9 cellular contexts compared by ENCODE assay signal in genomic region chr9:96376926-96377874, GRCh38. TPM values are rescaled to one million over a fixed set of nuclear protein-coding genes. Genes with fewer than 3 reads are reported as not detected.
DNase-seq lines count a peak whose midpoint lies in the region; ATAC-seq, FAIRE-seq and TF ChIP-seq lines count a peak whose summit lies in the region.
"Had no signal": no experiment of that assay in that cellular context is flagged by ENCODE, and none has a peak within 500 bp of the region (broad histone marks: within the 10 kb centered on the region; RNA-seq: fewer than 3 reads in every experiment).

No MANE protein-coding gene starts in this region.

- TF ChIP-seq CTCF in mammary epithelial cell (conservative IDR thresholded peaks at IDR 0.05 in 1 of 2, IDR thresholded peaks at IDR 0.05 in 1 of 2; ENCODE audit: extremely low read depth in 1 of 2, insufficient read depth in 1 of 2, low read depth in 1 of 2, low read length in 2 of 2) (no peak), HepG2 (CRISPR knock-in tag; IDR thresholded peaks at IDR 0.05) (no peak)

- H4K20me1 ChIP-seq in mammary epithelial cell (ENCODE audit: insufficient read depth, low read length) (no peaks in the 10 kb centered on the region), HepG2 (ENCODE audit: insufficient read depth, low read length) (peaks cover 38% of the 10 kb centered on the region)

- no peak overlapping the region for H3K4me2 ChIP-seq in mammary epithelial cell (ENCODE audit: insufficient read depth, low read depth, low read length)
- H3K4me2 ChIP-seq in HepG2 (ENCODE audit: low read depth, low read length): peak overlapping the region; percentile 62

- no peak for TF ChIP-seq POLR2A in HepG2 (IDR thresholded peaks at IDR 0.05; ENCODE audit: insufficient read depth in 1 of 2, low read depth in 2 of 2, low read length in 2 of 2)

- H3K79me2 ChIP-seq in mammary epithelial cell (ENCODE audit: insufficient read depth, low read length) (peaks cover 28% of the 10 kb centered on the region), HepG2 (ENCODE audit: insufficient read depth, low read length) (peaks cover 77% of the 10 kb centered on the region)

- no peak overlapping the region for H2AFZ ChIP-seq in mammary epithelial cell (ENCODE audit: low read depth, low read length)
- H2AFZ ChIP-seq in HepG2 (ENCODE audit: low read length): no peak overlapping the region

- ATAC-seq in HepG2 (peak; percentile 53), HG02623 (IDR thresholded peaks at IDR 0.05; ENCODE audit: unreplicated experiment) (no peak)

- DNase-seq in ACHN: peak; percentile 8
- peak; percentile 28 for DNase-seq in HK-2 (ENCODE audit: unreplicated experiment)
- DNase-seq in mammary epithelial cell: peak; percentile 26
- DNase-seq in HepG2 (ENCODE audit: low spot score): peak; percentile 39
- DNase-seq in HuH-7 (ENCODE audit: low spot score): no peak
- no peak for DNase-seq in GF-D8 (lab: John Stamatoyannopoulos, UW)
- no peak for DNase-seq in foreskin melanocyte
- DNase-seq: CD4-positive, alpha-beta T cell had no signal

- no peaks in the 10 kb centered on the region for H3K27me3 ChIP-seq in mammary epithelial cell (ENCODE audit: insufficient read depth, low read length)
- no peaks in the 10 kb centered on the region for H3K27me3 ChIP-seq in HepG2 (ENCODE audit: control insufficient read depth in 1 of 2, insufficient read depth in 2 of 2, low read length in 2 of 2)

- peak; percentile 58 for FAIRE-seq in HepG2 (lab: Jason Lieb, UNC)

- TF ChIP-seq EP300 in HepG2 (IDR thresholded peaks at IDR 0.05; ENCODE audit: low read depth in 2 of 2, low read length in 2 of 2): 0 out of 4 replicates have a peak, but pooled peaks of 1 of the 2 experiments have one; percentile 23
- no peak for TF ChIP-seq EP300 in HepG2 (CRISPR knock-in tag; IDR thresholded peaks at IDR 0.05; ENCODE audit: borderline replicate concordance)

- H3K9me3 ChIP-seq in mammary epithelial cell (replicated peaks; ENCODE audit: insufficient read depth, low read length) (no peaks in the 10 kb centered on the region), HepG2 (ENCODE audit: low read length) (no peaks in the 10 kb centered on the region)

- intact Hi-C loops in mammary epithelial cell (cut with micrococcal nuclease): no loop called here
- intact Hi-C loops in HepG2 (cut with micrococcal nuclease; ENCODE audit: unreplicated experiment): no loop called here

- dilution Hi-C loops in mammary epithelial cell (cut with HindIII; ENCODE audit: low sequenced_read_pairs): no loop called here

- TF ChIP-seq RAD21 in HepG2 (CRISPR knock-in tag; IDR thresholded peaks at IDR 0.05): no peak

- in situ Hi-C loops in ACHN (cut with HindIII; ENCODE audit: low pct_ligation_motif_present, low pct_unique_long_range_greater_than_20kb, low sequenced_read_pairs): no loop called here
- in situ Hi-C loops in mammary epithelial cell (cut with MboI; ENCODE audit: low sequenced_read_pairs in 2 of 2): no loop called here
- in situ Hi-C loops in HepG2 (cut with HindIII; ENCODE audit: extremely low pct_ligation_motif_present, low pct_unique_long_range_greater_than_20kb): no loop called here

- CTCF ChIA-PET in mammary epithelial cell (lab: Charles Lee; ENCODE audit: low non-redundant PET): interaction anchor here (0.8 kb wide), 1 partner anchor 73 kb away, joined by 9 read pairs; no protein-coding TSS in a partner anchor
- CTCF ChIA-PET in HepG2 (lab: Yijun Ruan, JAX; ENCODE audit: low intra/inter-chr PET ratio, low total read pairs): no interaction called here

- H3K9ac ChIP-seq in mammary epithelial cell (ENCODE audit: insufficient read depth, low read length): no peak overlapping the region
- H3K9ac ChIP-seq in HepG2 (ENCODE audit: insufficient read depth, low read depth, low read length): peak overlapping the region; percentile 18; the same call in 1 of the 2 replicates

- H3K4me1 ChIP-seq in mammary epithelial cell (ENCODE audit: insufficient read depth, low read length) (peaks cover 12% of the 10 kb centered on the region), HepG2 (ENCODE audit: insufficient read depth, low read length) (peaks cover 71% of the 10 kb centered on the region)

- POLR2A ChIA-PET in HepG2 (lab: Yijun Ruan, JAX): interaction anchor here (1.2 to 1.9 kb wide), 9 partner anchors 10 to 189 kb away, joined by 3 to 15 read pairs (median 5); partner anchors contain the start of gene HABP4

- H3K27ac ChIP-seq in mammary epithelial cell (ENCODE audit: insufficient read depth, low read depth, low read length) (no peak overlapping the region), HepG2 (ENCODE audit: extremely low read length, insufficient read depth, low read length) (peak overlapping the region; percentile 51)

- H3K4me3 ChIP-seq in mammary epithelial cell (replicated peaks in 1 of 3; ENCODE audit: insufficient read depth in 1 of 3, low read depth in 2 of 3, low read length in 3 of 3) (no peak overlapping the region), HepG2 (replicated peaks in 1 of 3; ENCODE audit: insufficient read depth in 1 of 3, low read depth in 2 of 3, low read length in 3 of 3) (0 out of 6 replicates have a peak overlapping the region, but pooled peaks of 1 of the 3 experiments have one; percentile 1)

- H3K36me3 ChIP-seq in mammary epithelial cell (ENCODE audit: insufficient read depth, low read length): no peaks in the 10 kb centered on the region
- H3K36me3 ChIP-seq in HepG2 (replicated peaks in 1 of 2; ENCODE audit: control insufficient read depth in 1 of 2, insufficient read depth in 2 of 2, low read length in 2 of 2): peaks cover 7 to 20% of the 10 kb centered on the region in 2 experiments

- WGBS in mammary epithelial cell (ENCODE audit: low coverage, missing lambda C conversion rate): 74% methylated on average over 7 of the region's 11 CpGs
- 75% methylated on average over 11 of the region's 11 CpGs for WGBS in HepG2 (ENCODE audit: low lambda C conversion rate)

- BruUV-seq in mammary epithelial cell (replicated peaks; lab: Mats Ljungman, UMichigan) (no TSS peak), HepG2 (replicated peaks; lab: Mats Ljungman, UMichigan) (TSS peak; percentile 3)

TF ChIP-seq in HepG2, 621 proteins besides CTCF, POLR2A, EP300 and RAD21 (continues in another document):
- TF ChIP-seq ZNF564 (CRISPR knock-in tag; IDR thresholded peaks at IDR 0.05): no peak

RNA-seq across cellular contexts. Expression of gene SLC35D2, which starts 6.3 kb away (rescaled TPM):
- total RNA-seq in mammary epithelial cell (10 to 100 TPM; 16.7 to 20.9 TPM), HepG2 (2016; rRNA removed; fragmentation: Illumina TruSeq; extraction: Trizol) (59.6 and 96.2 TPM in 2 replicates)
- polyA plus RNA-seq in mammary epithelial cell (13.1 TPM), HepG2 (2011; rRNA removed) (97.4 and 103 TPM in 2 replicates)
- 47.4 TPM for polyA minus RNA-seq in mammary epithelial cell
- total RNA-seq in HepG2 (2016; cell fraction: cytosol; rRNA removed; fragmentation: Illumina TruSeq; extraction: Trizol; ENCODE audit: low read depth): 187 and 190 TPM in 2 replicates
- total RNA-seq in HepG2 (2016; cell fraction: insoluble cytoplasmic fraction; rRNA removed; fragmentation: Illumina TruSeq; extraction: Trizol): 58.0 and 98.8 TPM in 2 replicates
- 218 and 226 TPM in 2 replicates for total RNA-seq in HepG2 (2016; cell fraction: membrane; rRNA removed; fragmentation: Illumina TruSeq; extraction: Trizol)
- total RNA-seq in HepG2 (2016; cell fraction: nucleus; rRNA removed; fragmentation: Illumina TruSeq; extraction: Trizol): 63.3 and 75.6 TPM in 2 replicates
- polyA plus RNA-seq in HepG2 (2011; cell fraction: cytosol; rRNA removed): 70.4 and 119 TPM in 2 replicates
- polyA plus RNA-seq in HepG2 (2011; cell fraction: nucleus; rRNA removed): 52.2 and 66.4 TPM in 2 replicates
- 137 and 167 TPM in 2 replicates for polyA plus RNA-seq in HepG2 (2012)
- 214 and 245 TPM in 2 replicates for polyA plus RNA-seq in HepG2 (2016; cell fraction: cytosol; fragmentation: Illumina TruSeq; extraction: Trizol; ENCODE audit: low read depth)
- polyA plus RNA-seq in HepG2 (2016; cell fraction: insoluble cytoplasmic fraction; fragmentation: Illumina TruSeq; extraction: Trizol; ENCODE audit: low read depth): 71.1 and 77.0 TPM in 2 replicates
- 233 and 237 TPM in 2 replicates for polyA plus RNA-seq in HepG2 (2016; cell fraction: membrane; fragmentation: Illumina TruSeq; extraction: Trizol; ENCODE audit: low read depth)
- polyA plus RNA-seq in HepG2 (2016; cell fraction: nucleus; fragmentation: Illumina TruSeq; extraction: Trizol; ENCODE audit: insufficient read depth, low read depth): 115 and 125 TPM in 2 replicates
- 5.1 and 25.0 TPM in 2 replicates for polyA minus RNA-seq in HepG2 (2011; rRNA and poly(A)+ RNA removed; ENCODE audit: low replicate concordance)
- polyA minus RNA-seq in HepG2 (2011; cell fraction: cytosol; rRNA and poly(A)+ RNA removed): 50.7 and 55.5 TPM in 2 replicates
- polyA minus RNA-seq in HepG2 (2011; cell fraction: nucleus; rRNA and poly(A)+ RNA removed): 68.4 and 80.7 TPM in 2 replicates

RNA-seq across cellular contexts. Expression of gene ZNF367, which starts 41.0 kb away (rescaled TPM):
- total RNA-seq in mammary epithelial cell: 1 to 10 TPM; 1.5 to 7.9 TPM
- 4.2 TPM for polyA plus RNA-seq in mammary epithelial cell
- 4.9 TPM for polyA minus RNA-seq in mammary epithelial cell
- 7.7 and 8.1 TPM in 2 replicates for total RNA-seq in HepG2 (2016; rRNA removed; fragmentation: Illumina TruSeq; extraction: Trizol)
- total RNA-seq in HepG2 (2016; cell fraction: cytosol; rRNA removed; fragmentation: Illumina TruSeq; extraction: Trizol; ENCODE audit: low read depth): 1.2 TPM in 2 replicates
- total RNA-seq in HepG2 (2016; cell fraction: insoluble cytoplasmic fraction; rRNA removed; fragmentation: Illumina TruSeq; extraction: Trizol): 8.0 and 8.1 TPM in 2 replicates
- 3.0 and 4.0 TPM in 2 replicates for total RNA-seq in HepG2 (2016; cell fraction: membrane; rRNA removed; fragmentation: Illumina TruSeq; extraction: Trizol)
- total RNA-seq in HepG2 (2016; cell fraction: nucleus; rRNA removed; fragmentation: Illumina TruSeq; extraction: Trizol): 10.3 and 11.5 TPM in 2 replicates
- 1.8 and 2.9 TPM in 2 replicates for polyA plus RNA-seq in HepG2 (2011; rRNA removed)
- 1.1 TPM in 2 replicates for polyA plus RNA-seq in HepG2 (2011; cell fraction: cytosol; rRNA removed)
- polyA plus RNA-seq in HepG2 (2011; cell fraction: nucleus; rRNA removed): 2.0 and 3.3 TPM in 2 replicates
- 2.5 and 4.6 TPM in 2 replicates for polyA plus RNA-seq in HepG2 (2012)
- polyA plus RNA-seq in HepG2 (2016; cell fraction: cytosol; fragmentation: Illumina TruSeq; extraction: Trizol; ENCODE audit: low read depth): 0.44 and 0.57 TPM in 2 replicates
- 7.1 and 7.8 TPM in 2 replicates for polyA plus RNA-seq in HepG2 (2016; cell fraction: insoluble cytoplasmic fraction; fragmentation: Illumina TruSeq; extraction: Trizol; ENCODE audit: low read depth)
- 1.4 and 1.7 TPM in 2 replicates for polyA plus RNA-seq in HepG2 (2016; cell fraction: membrane; fragmentation: Illumina TruSeq; extraction: Trizol; ENCODE audit: low read depth)
- polyA plus RNA-seq in HepG2 (2016; cell fraction: nucleus; fragmentation: Illumina TruSeq; extraction: Trizol; ENCODE audit: insufficient read depth, low read depth): 19.1 and 20.1 TPM in 2 replicates
- polyA minus RNA-seq in HepG2 (2011; rRNA and poly(A)+ RNA removed; ENCODE audit: low replicate concordance): 2.3 and 10.9 TPM in 2 replicates
- 1.8 and 2.5 TPM in 2 replicates for polyA minus RNA-seq in HepG2 (2011; cell fraction: cytosol; rRNA and poly(A)+ RNA removed)
- 3.4 and 5.7 TPM in 2 replicates for polyA minus RNA-seq in HepG2 (2011; cell fraction: nucleus; rRNA and poly(A)+ RNA removed)

Comparison
In these comparisons a context has a peak if more than half of its experiments do, and no peak if none do; other contexts are left out.
1. DNase-seq: peak in ACHN (single experiment), HK-2 (single experiment), mammary epithelial cell (single experiment) and HepG2 (single experiment); none in HuH-7 (single experiment), GF-D8 (single experiment) and foreskin melanocyte (single experiment).